Comparison of ENCODE assay signal across 21 cellular contexts in the genomic region with DNA sequence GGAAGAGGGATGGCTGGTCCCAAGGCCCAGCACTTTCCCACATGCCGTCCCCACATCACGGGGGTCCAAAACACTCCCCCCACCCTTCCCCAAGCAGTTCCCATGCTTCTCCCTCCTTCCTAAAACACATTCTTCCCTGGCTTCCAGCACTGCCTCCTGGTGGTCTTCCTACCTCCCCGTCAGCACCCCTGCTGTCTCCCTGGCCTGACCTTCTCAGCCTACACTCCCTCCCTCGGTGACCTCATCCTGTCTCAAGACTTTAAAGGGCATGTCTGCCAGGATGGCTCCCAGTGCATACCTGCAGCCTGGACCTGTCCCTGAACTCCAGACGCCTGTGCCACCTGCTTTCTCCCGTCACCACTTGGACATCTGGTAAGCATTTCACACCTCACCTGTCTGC. TPM values are rescaled to one million over a fixed set of nuclear protein-coding genes. Genes with fewer than 3 reads are reported as not detected.
A peak's percentile ranks its signal among the peaks of the same experiment; 100 is the strongest.
DNase-seq lines count a peak whose midpoint lies in the region; ATAC-seq, FAIRE-seq and TF ChIP-seq lines count a peak whose summit lies in the region.
"Had no signal": no experiment of that assay in that cellular context is flagged by ENCODE, and none has a peak within 500 bp of the region (broad histone marks: within the 10 kb centered on the region; RNA-seq: fewer than 3 reads in every experiment).

No MANE protein-coding gene starts in this region.

- H3K79me2 ChIP-seq in HepG2 (ENCODE audit: insufficient read depth, low read length) (no peaks in the 10 kb centered on the region), hepatocyte (peaks cover 2% of the 10 kb centered on the region)

- H4K20me1 ChIP-seq in HepG2 (ENCODE audit: insufficient read depth, low read length) (no peaks in the 10 kb centered on the region), hepatocyte (ENCODE audit: insufficient read depth, poor library complexity, severe bottlenecking) (no peaks in the 10 kb centered on the region)

- no peak overlapping the region for H3K9ac ChIP-seq in HepG2 (ENCODE audit: insufficient read depth, low read depth, low read length)
- H3K9ac ChIP-seq: KMS-11 had no signal

- TF ChIP-seq POLR2A in HepG2 (IDR thresholded peaks at IDR 0.05; ENCODE audit: insufficient read depth in 1 of 2, low read depth in 2 of 2, low read length in 2 of 2) (no peak), right lobe of liver (IDR thresholded peaks at IDR 0.05) (no peak), adrenal gland (IDR thresholded peaks at IDR 0.05) (no peak)

- H3K36me3 ChIP-seq in HepG2 (replicated peaks in 1 of 2; ENCODE audit: control insufficient read depth in 1 of 2, insufficient read depth in 2 of 2, low read length in 2 of 2) (no peaks in the 10 kb centered on the region), right lobe of liver (no peaks in the 10 kb centered on the region), hepatocyte (replicated peaks; ENCODE audit: insufficient read depth, low read depth) (no peaks in the 10 kb centered on the region), adrenal gland (replicated peaks in 1 of 2) (no peaks in the 10 kb centered on the region)
- H3K36me3 ChIP-seq: tibial nerve had no signal

- H2AFZ ChIP-seq in HepG2 (ENCODE audit: low read length), result no peak overlapping the region
- H2AFZ ChIP-seq in hepatocyte, result no peak overlapping the region

- in situ Hi-C loops in HepG2 (cut with HindIII; ENCODE audit: extremely low pct_ligation_motif_present, low pct_unique_long_range_greater_than_20kb) (no loop called here), astrocyte of the spinal cord (cut with HindIII; ENCODE audit: low sequenced_read_pairs) (no loop called here)

- POLR2A ChIA-PET in HepG2 (lab: Yijun Ruan, JAX), result no interaction called here

- BruUV-seq in HepG2 (replicated peaks; lab: Mats Ljungman, UMichigan), result no TSS peak

- H3K4me3 ChIP-seq in HepG2 (replicated peaks in 1 of 3; ENCODE audit: insufficient read depth in 1 of 3, low read depth in 2 of 3, low read length in 3 of 3), result no peak overlapping the region
- no peak overlapping the region for H3K4me3 ChIP-seq in right lobe of liver
- no peak overlapping the region for H3K4me3 ChIP-seq in astrocyte of the spinal cord (ENCODE audit: low read depth, low read length)
- no peak overlapping the region for H3K4me3 ChIP-seq in hepatocyte
- H3K4me3 ChIP-seq in adrenal gland, result no peak overlapping the region
- H3K4me3 ChIP-seq: tibial nerve had no signal

- WGBS in HepG2 (ENCODE audit: low lambda C conversion rate), result 15% methylated on average over 6 of the region's 6 CpGs
- 29% methylated on average over 1 of the region's 6 CpGs for WGBS in right lobe of liver (ENCODE audit: insufficient coverage, low coverage, low lambda C conversion rate, missing lambda C conversion rate)
- WGBS in hepatocyte (ENCODE audit: low lambda C conversion rate, missing lambda C conversion rate), result 57% methylated on average over 5 of the region's 6 CpGs
- WGBS in adrenal gland, 4 donors, result 69 to 86% (median 84%) methylated on average over 6 of the region's 6 CpGs

- no peak overlapping the region for H3K27ac ChIP-seq in HepG2 (ENCODE audit: extremely low read length, insufficient read depth, low read length)
- H3K27ac ChIP-seq in right lobe of liver, result no peak overlapping the region
- no peak overlapping the region for H3K27ac ChIP-seq in hepatocyte
- H3K27ac ChIP-seq in adrenal gland, result no peak overlapping the region
- H3K27ac ChIP-seq: KMS-11, tibial nerve had no signal

- CTCF ChIA-PET in HepG2 (lab: Yijun Ruan, JAX; ENCODE audit: low intra/inter-chr PET ratio, low total read pairs), result no interaction called here

- H3K4me1 ChIP-seq in HepG2 (ENCODE audit: insufficient read depth, low read length) (peaks cover 9% of the 10 kb centered on the region; the same call in 1 of the 2 replicates), right lobe of liver (no peaks in the 10 kb centered on the region), hepatocyte (ENCODE audit: insufficient read depth) (peaks cover 5% of the 10 kb centered on the region), adrenal gland (replicated peaks in 1 of 2) (peaks cover 0 to 4% of the 10 kb centered on the region in 2 donors)

- no peak for TF ChIP-seq EP300 in HepG2 (IDR thresholded peaks at IDR 0.05; ENCODE audit: low read depth in 2 of 2, low read length in 2 of 2)
- no peak for TF ChIP-seq EP300 in HepG2 (CRISPR knock-in tag; IDR thresholded peaks at IDR 0.05; ENCODE audit: borderline replicate concordance)

- FAIRE-seq in HepG2 (lab: Jason Lieb, UNC) (no peak), urothelium cell line (lab: Jason Lieb, UNC) (no peak)

- intact Hi-C loops in HepG2 (cut with micrococcal nuclease; ENCODE audit: unreplicated experiment), result no loop called here
- intact Hi-C loops in right lobe of liver (cut with DNase I), result no loop called here
- intact Hi-C loops in adrenal gland (cut with DNase I), result no loop called here

- peak; percentile 32 for TF ChIP-seq CTCF in HepG2 (CRISPR knock-in tag; IDR thresholded peaks at IDR 0.05)
- no peak for TF ChIP-seq CTCF in right lobe of liver (IDR thresholded peaks at IDR 0.05)
- peak; percentile 14 for TF ChIP-seq CTCF in astrocyte of the spinal cord (IDR thresholded peaks at IDR 0.05; ENCODE audit: low read depth, low read length)
- no peak for TF ChIP-seq CTCF in hepatocyte (IDR thresholded peaks at IDR 0.05; ENCODE audit: poor library complexity)
- TF ChIP-seq CTCF in adrenal gland (IDR thresholded peaks at IDR 0.05), result no peak

- no peaks in the 10 kb centered on the region for H3K9me2 ChIP-seq in hepatocyte (replicated peaks; ENCODE audit: insufficient read depth)

- no peak for TF ChIP-seq RAD21 in HepG2 (CRISPR knock-in tag; IDR thresholded peaks at IDR 0.05)

- ATAC-seq in HepG2 (no peak), right lobe of liver (no peak), HG02798 (IDR thresholded peaks at IDR 0.05; ENCODE audit: poor library complexity, unreplicated experiment) (no peak)
- ATAC-seq: activated CD8-positive, alpha-beta memory T cell treated with anti-CD3 and anti-CD28 coated beads, Interleukin-2, amount 10 ng/mL, durations not matched to agents 7 days and 5 days; left lobe of liver had no signal

- peaks cover 5 to 38% of the 10 kb centered on the region in 2 experiments; a peak in 4 of 5 replicates for H3K27me3 ChIP-seq in HepG2 (ENCODE audit: control insufficient read depth in 1 of 2, insufficient read depth in 2 of 2, low read length in 2 of 2)
- no peaks in the 10 kb centered on the region for H3K27me3 ChIP-seq in right lobe of liver
- no peaks in the 10 kb centered on the region for H3K27me3 ChIP-seq in hepatocyte
- no peaks in the 10 kb centered on the region for H3K27me3 ChIP-seq in adrenal gland
- H3K27me3 ChIP-seq: tibial nerve had no signal

- no peak overlapping the region for H3K4me2 ChIP-seq in HepG2 (ENCODE audit: low read depth, low read length)
- H3K4me2 ChIP-seq in hepatocyte, result no peak overlapping the region
- H3K4me2 ChIP-seq: KMS-11 had no signal

- no peaks in the 10 kb centered on the region for H3K9me3 ChIP-seq in HepG2 (ENCODE audit: low read length)
- no peaks in the 10 kb centered on the region for H3K9me3 ChIP-seq in right lobe of liver
- H3K9me3 ChIP-seq in hepatocyte (ENCODE audit: low read depth), result no peaks in the 10 kb centered on the region
- no peaks in the 10 kb centered on the region for H3K9me3 ChIP-seq in adrenal gland (replicated peaks in 1 of 3)
- H3K9me3 ChIP-seq: tibial nerve had no signal

- DNase-seq in HepG2 (ENCODE audit: low spot score) (no peak), right lobe of liver (no peak), astrocyte of the spinal cord (ENCODE audit: low read depth, low spot score) (no peak), hepatocyte (ENCODE audit: low spot score) (peak; percentile 3), urothelium cell line (ENCODE audit: low spot score) (no peak), adrenal gland (no peak), NCI-H1092 (lab: John Stamatoyannopoulos, UW) (no peak)
- DNase-seq: activated CD4-positive, CD25-positive, alpha-beta regulatory T cell treated with anti-CD3 and anti-CD28 coated beads, Interleukin-2, amount 50 U/mL, for 72 hours; activated CD8-positive, alpha-beta memory T cell treated with anti-CD3 and anti-CD28 coated beads, Interleukin-2, amount 10 ng/mL, durations not matched to agents 7 days and 5 days; caudate nucleus; CD4-positive, alpha-beta T cell; NCI-H1048; NCI-H2081 treated with DMSO at 0.1 percent for 48 hours; NCI-H510A treated with DMSO at 0.1 percent for 48 hours; SIG-M5; stimulated activated CD4-positive, alpha-beta T cell treated with anti-CD3 and anti-CD28 coated beads, Interleukin-15, amount 100 ng/mL, for 24 hours; stimulated activated naive CD4-positive, alpha-beta T cell had no signal

TF ChIP-seq in HepG2, 621 proteins besides CTCF, POLR2A, EP300 and RAD21 (continues in another document):
- TF ChIP-seq ZNF629 (CRISPR knock-in tag; conservative IDR thresholded peaks at IDR 0.05), result no peak

RNA-seq across cellular contexts. Expression of a gene that starts 4.3 kb away (rescaled TPM):
- 6.1 and 6.9 TPM in 2 replicates for total RNA-seq in HepG2 (2016; rRNA removed; fragmentation: Illumina TruSeq; extraction: Trizol)
- total RNA-seq in HepG2 (2016; cell fraction: cytosol; rRNA removed; fragmentation: Illumina TruSeq; extraction: Trizol; ENCODE audit: low read depth), result 6.7 and 7.8 TPM in 2 replicates
- total RNA-seq in HepG2 (2016; cell fraction: insoluble cytoplasmic fraction; rRNA removed; fragmentation: Illumina TruSeq; extraction: Trizol), result 5.1 and 5.3 TPM in 2 replicates
- 12.6 and 14.1 TPM in 2 replicates for total RNA-seq in HepG2 (2016; cell fraction: membrane; rRNA removed; fragmentation: Illumina TruSeq; extraction: Trizol)
- total RNA-seq in HepG2 (2016; cell fraction: nucleus; rRNA removed; fragmentation: Illumina TruSeq; extraction: Trizol), result 2.1 and 3.4 TPM in 2 replicates
- polyA plus RNA-seq in HepG2 (2011; rRNA removed), result 4.1 and 4.7 TPM in 2 replicates
- polyA plus RNA-seq in HepG2 (2011; cell fraction: cytosol; rRNA removed), result 3.9 TPM in 2 replicates
- polyA plus RNA-seq in HepG2 (2011; cell fraction: nucleus; rRNA removed), result 1.7 and 2.5 TPM in 2 replicates
- polyA plus RNA-seq in HepG2 (2012), result 1.4 and 1.6 TPM in 2 replicates
- polyA plus RNA-seq in HepG2 (2016; cell fraction: cytosol; fragmentation: Illumina TruSeq; extraction: Trizol; ENCODE audit: low read depth), result 17.2 and 18.8 TPM in 2 replicates
- 7.4 and 8.4 TPM in 2 replicates for polyA plus RNA-seq in HepG2 (2016; cell fraction: insoluble cytoplasmic fraction; fragmentation: Illumina TruSeq; extraction: Trizol; ENCODE audit: low read depth)
- 16.6 and 20.9 TPM in 2 replicates for polyA plus RNA-seq in HepG2 (2016; cell fraction: membrane; fragmentation: Illumina TruSeq; extraction: Trizol; ENCODE audit: low read depth)
- polyA plus RNA-seq in HepG2 (2016; cell fraction: nucleus; fragmentation: Illumina TruSeq; extraction: Trizol; ENCODE audit: insufficient read depth, low read depth), result 6.6 and 7.1 TPM in 2 replicates
- 5.0 and 83.3 TPM in 2 replicates for polyA minus RNA-seq in HepG2 (2011; rRNA and poly(A)+ RNA removed; ENCODE audit: low replicate concordance)
- 2.5 and 3.3 TPM in 2 replicates for polyA minus RNA-seq in HepG2 (2011; cell fraction: cytosol; rRNA and poly(A)+ RNA removed)
- polyA minus RNA-seq in HepG2 (2011; cell fraction: nucleus; rRNA and poly(A)+ RNA removed), result 0.99 and 1.0 TPM in 2 replicates
- 1 to 10 TPM; 1.6 to 3.3 (median 2.8) TPM for total RNA-seq in right lobe of liver
- total RNA-seq in hepatocyte, result 16.8 and 16.9 TPM in 2 replicates
- polyA plus RNA-seq in hepatocyte, result 20.9 and 25.3 TPM in 2 replicates
- total RNA-seq in adrenal gland, result 10 to 100 TPM; 21.7 to 87.6 (median 44.5) TPM
- 10 to 100 TPM; 18.5 to 33.8 (median 21.8) TPM for polyA plus RNA-seq in adrenal gland

Comparison
In these comparisons a context has a peak if more than half of its experiments do, and no peak if none do; other contexts are left out.
1. CTCF ChIP-seq: peak in HepG2 (single experiment) and astrocyte of the spinal cord (single experiment); none in right lobe of liver (0 of 4), hepatocyte (single experiment) and adrenal gland (0 of 6).